In genomic region chr2:133439281-133439920, GRCh38 we compare ENCODE assay signal across 19 cellular contexts.
"Had no signal": no experiment of that assay in that cellular context is flagged by ENCODE, and none has a peak within 500 bp of the region (broad histone marks: within the 10 kb centered on the region; RNA-seq: fewer than 3 reads in every experiment).

No MANE protein-coding gene starts in this region.

- H3K4me1 ChIP-seq: sigmoid colon, spleen, upper lobe of right lung had no signal

- FAIRE-seq: colon had no signal

- H3K27me3 ChIP-seq: sigmoid colon, spleen, upper lobe of right lung had no signal

- H3K4me3 ChIP-seq: sigmoid colon, spleen, thoracic aorta, upper lobe of right lung had no signal

- H3K9me3 ChIP-seq: sigmoid colon, spleen, thoracic aorta, upper lobe of right lung had no signal

- H3K27ac ChIP-seq: sigmoid colon, spleen, thoracic aorta, upper lobe of right lung had no signal

- H3K36me3 ChIP-seq: sigmoid colon, spleen, thoracic aorta, upper lobe of right lung had no signal

- DNase-seq: activated CD4-positive, alpha-beta T cell treated with anti-CD3 and anti-CD28 coated beads, Interleukin-2, amount 10 ng/mL, durations not matched to agents 7 days and 5 days; activated CD8-positive, alpha-beta T cell treated with anti-CD3 and anti-CD28 coated beads, Interleukin-2, amount 10 ng/mL, durations not matched to agents 7 days and 5 days; activated effector memory CD4-positive, alpha-beta T cell treated with Interleukin-2 at 50 U/mL for 16 hours; activated naive CD4-positive, alpha-beta T cell treated with anti-CD3 and anti-CD28 coated beads, Interleukin-2, amount 10 ng/mL, durations not matched to agents 7 days and 5 days; activated naive CD8-positive, alpha-beta T cell treated with anti-CD3 and anti-CD28 coated beads, Interleukin-2, amount 50 U/mL, for 24 hours; activated T-cell treated with anti-CD3 and anti-CD28 coated beads, Interleukin-2, amount 50 U/mL, for 48 hours; anterior cingulate cortex; central memory CD4-positive, alpha-beta T cell; endodermal cell; foreskin melanocyte; left ventricle myocardium superior; nephron progenitor cell; nucleus accumbens; sigmoid colon; spleen; stimulated activated naive B cell treated with anti-CD40 and anti-IgM and Interleukin-4, amounts not matched to agents 10 μg/mL and 1 μg/mL and 100 μg/mL, for 72 hours; upper lobe of right lung had no signal
